15 cellular contexts compared by ENCODE assay signal in the genomic region with DNA sequence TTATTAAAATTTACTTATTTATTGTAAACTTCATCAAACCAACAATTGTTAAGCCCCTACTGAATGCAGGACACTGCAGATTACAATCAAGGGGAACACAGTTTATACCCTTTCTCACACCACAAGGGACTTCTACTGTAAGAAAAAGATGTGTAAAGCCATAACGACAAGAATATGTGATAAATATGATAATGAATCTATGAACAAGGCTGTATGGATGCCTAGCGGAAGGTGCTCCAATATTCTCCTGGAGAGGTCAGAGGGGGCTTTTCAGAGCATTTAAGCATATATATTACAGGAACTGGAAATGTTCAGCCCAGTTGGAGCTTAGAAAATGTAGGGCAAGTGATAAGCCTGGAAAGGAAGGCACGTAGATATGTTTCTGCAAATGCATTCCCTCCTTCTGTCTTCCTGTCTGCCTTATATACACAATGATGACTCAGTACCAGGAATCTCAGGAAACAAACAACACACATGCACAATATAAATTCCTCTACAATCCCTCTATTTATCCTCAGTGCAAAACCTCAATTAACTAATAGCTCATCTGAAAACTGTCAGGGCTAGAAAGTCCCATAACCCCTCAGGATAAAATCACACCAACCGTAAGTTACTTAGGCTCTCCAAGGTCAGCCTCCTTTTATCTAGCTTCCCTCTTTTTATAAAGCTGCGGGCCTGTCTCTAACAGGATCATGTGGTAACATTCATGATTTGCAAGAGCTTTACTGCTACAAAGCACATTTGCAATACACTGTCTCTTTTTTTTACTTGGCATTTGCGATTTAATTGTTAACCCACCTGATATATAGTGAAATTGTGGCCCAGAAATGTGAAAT.
A peak's percentile ranks its signal among the peaks of the same experiment; 100 is the strongest.
DNase-seq lines count a peak whose midpoint lies in the region; ATAC-seq, FAIRE-seq and TF ChIP-seq lines count a peak whose summit lies in the region.
"Had no signal": no experiment of that assay in that cellular context is flagged by ENCODE, and none has a peak within 500 bp of the region (broad histone marks: within the 10 kb centered on the region; RNA-seq: fewer than 3 reads in every experiment).

No MANE protein-coding gene starts in this region.

- H3K9me3 Mint-ChIP-seq in HFFc6 (no peaks in the 10 kb centered on the region), astrocyte (ENCODE audit: unreplicated experiment) (no peaks in the 10 kb centered on the region), GM23338 (no peaks in the 10 kb centered on the region)

- H3K9me3 ChIP-seq in A549 (no peaks in the 10 kb centered on the region), astrocyte (ENCODE audit: insufficient read depth, low read depth, low read length) (no peaks in the 10 kb centered on the region), hepatocyte (ENCODE audit: low read depth) (no peaks in the 10 kb centered on the region)
- H3K9me3 ChIP-seq: SJCRH30, tibial artery had no signal

- peaks cover 34% of the 10 kb centered on the region for H3K4me1 Mint-ChIP-seq in HFFc6 (ENCODE audit: low read depth)
- H3K4me1 Mint-ChIP-seq in astrocyte (ENCODE audit: low read depth, unreplicated experiment): peaks cover 12% of the 10 kb centered on the region
- H3K4me1 Mint-ChIP-seq in GM23338: no peaks in the 10 kb centered on the region

- no peak for TF ChIP-seq POLR2A in A549 (IDR thresholded peaks at IDR 0.05; ENCODE audit: low read length)

- H3K27ac Mint-ChIP-seq in HFFc6 (peak overlapping the region; percentile 65), astrocyte (ENCODE audit: unreplicated experiment) (peak overlapping the region; percentile 74), GM23338 (no peak overlapping the region)

- H3K4me2 ChIP-seq in A549: peak overlapping the region; percentile 61
- H3K4me2 ChIP-seq in astrocyte (ENCODE audit: low read length): peak overlapping the region; percentile 43
- H3K4me2 ChIP-seq in hepatocyte: peak overlapping the region; percentile 4
- no peak overlapping the region for H3K4me2 ChIP-seq in GM23338

- H3K9me2 ChIP-seq in hepatocyte (replicated peaks; ENCODE audit: insufficient read depth) (no peaks in the 10 kb centered on the region), GM23338 (ENCODE audit: insufficient read depth) (peaks cover 3% of the 10 kb centered on the region; the same call in 1 of the 2 replicates)

- no peak for FAIRE-seq in A549 (lab: Jason Lieb, UNC)
- FAIRE-seq in astrocyte (lab: Jason Lieb, UNC): peak; percentile 93
- FAIRE-seq: K562 had no signal

- peak overlapping the region; percentile 57 to 80 for H3K27ac ChIP-seq in A549
- peak overlapping the region; percentile 13 for H3K27ac ChIP-seq in astrocyte (ENCODE audit: low read depth, low read length)
- peak overlapping the region; percentile 69 for H3K27ac ChIP-seq in hepatocyte
- no peak overlapping the region for H3K27ac ChIP-seq in GM23338 (ENCODE audit: low read depth)
- H3K27ac ChIP-seq: SJCRH30, tibial artery had no signal

- H3K9ac ChIP-seq in astrocyte (ENCODE audit: low read length): no peak overlapping the region

- H4K20me1 ChIP-seq in astrocyte (ENCODE audit: insufficient read depth, low read length) (peaks cover 22% of the 10 kb centered on the region), hepatocyte (ENCODE audit: insufficient read depth, poor library complexity, severe bottlenecking) (no peaks in the 10 kb centered on the region), GM23338 (replicated peaks; ENCODE audit: insufficient read depth) (no peaks in the 10 kb centered on the region)

- H3K27me3 ChIP-seq in astrocyte (ENCODE audit: insufficient read depth, low read length) (no peaks in the 10 kb centered on the region), hepatocyte (no peaks in the 10 kb centered on the region), GM23338 (ENCODE audit: insufficient read depth) (no peaks in the 10 kb centered on the region)
- H3K27me3 ChIP-seq: SJCRH30, tibial artery had no signal

- H3K4me1 ChIP-seq in A549 (peaks cover 31% of the 10 kb centered on the region), astrocyte (ENCODE audit: insufficient read depth, low read length) (peaks cover 10% of the 10 kb centered on the region), hepatocyte (ENCODE audit: insufficient read depth) (peaks cover 24% of the 10 kb centered on the region), GM23338 (ENCODE audit: insufficient read depth) (no peaks in the 10 kb centered on the region)
- H3K4me1 ChIP-seq: SJCRH30 had no signal

- H3K4me3 Mint-ChIP-seq in HFFc6: peak overlapping the region; percentile 54
- H3K4me3 Mint-ChIP-seq in astrocyte (ENCODE audit: unreplicated experiment): no peak overlapping the region
- no peak overlapping the region for H3K4me3 Mint-ChIP-seq in GM23338

- H3K4me3 ChIP-seq in A549 (no peak overlapping the region), astrocyte (ENCODE audit: insufficient read depth, low read depth, low read length) (no peak overlapping the region), hepatocyte (no peak overlapping the region), GM23338 (no peak overlapping the region)
- H3K4me3 ChIP-seq: K562, SJCRH30, tibial artery had no signal

- ATAC-seq in A549: peak; percentile 93 to 96
- ATAC-seq in HG03565 (IDR thresholded peaks at IDR 0.05; ENCODE audit: unreplicated experiment): no peak
- no peak for ATAC-seq in GM21447 (IDR thresholded peaks at IDR 0.05; ENCODE audit: unreplicated experiment)
- ATAC-seq in GM18867 (IDR thresholded peaks at IDR 0.05; ENCODE audit: unreplicated experiment): no peak
- ATAC-seq in GM23338: no peak
- ATAC-seq: K562 had no signal

- DNase-seq in A549 (ENCODE audit: low read depth in 1 of 2, low spot score in 1 of 2): peak; percentile 10 to 69
- peak; percentile 57 for DNase-seq in HFFc6
- DNase-seq in astrocyte (ENCODE audit: low read depth): peak; percentile 70
- DNase-seq in hepatocyte (ENCODE audit: low spot score): peak; percentile 27
- DNase-seq in GM23338 (ENCODE audit: low spot score): no peak
- DNase-seq: activated CD4-positive, CD25-positive, alpha-beta regulatory T cell; DND-41; NCI-H187 treated with DMSO at 0.1 percent for 48 hours; NCI-H748 treated with DMSO at 0.1 percent for 48 hours; SJCRH30; tibial artery had no signal

- 13% methylated on average over 6 of the region's 6 CpGs for WGBS in A549 (ENCODE audit: missing lambda C conversion rate)
- 65% methylated on average over 6 of the region's 6 CpGs for WGBS in hepatocyte (ENCODE audit: low lambda C conversion rate, missing lambda C conversion rate)

- TF ChIP-seq RAD21 in A549 (conservative IDR thresholded peaks at IDR 0.05 in 1 of 2, IDR thresholded peaks at IDR 0.05 in 1 of 2): peak in 1 of 2 experiments; percentile 5; a peak in 1 of 5 replicates

- H3K79me2 ChIP-seq in astrocyte (ENCODE audit: insufficient read depth, low read length) (peaks cover 59% of the 10 kb centered on the region), hepatocyte (peaks cover 19% of the 10 kb centered on the region), GM23338 (replicated peaks; ENCODE audit: insufficient read depth) (no peaks in the 10 kb centered on the region)

- TF ChIP-seq EP300 in A549 (IDR thresholded peaks at IDR 0.05): peak; percentile 19 to 30; a peak in 2 of 5 replicates

- peaks cover 2% of the 10 kb centered on the region; the same call in 1 of the 2 replicates for H3K27me3 Mint-ChIP-seq in HFFc6 (ENCODE audit: insufficient read depth)
- H3K27me3 Mint-ChIP-seq in astrocyte (ENCODE audit: low read depth, unreplicated experiment): no peaks in the 10 kb centered on the region
- H3K27me3 Mint-ChIP-seq in GM23338 (ENCODE audit: insufficient read depth, low read depth, poor library complexity): no peaks in the 10 kb centered on the region

- TF ChIP-seq CTCF in A549 (IDR thresholded peaks at IDR 0.05) (no peak), HFFc6 (IDR thresholded peaks at IDR 0.05) (no peak), astrocyte (IDR thresholded peaks at IDR 0.05; ENCODE audit: insufficient read depth, low read depth, low read length) (no peak), hepatocyte (IDR thresholded peaks at IDR 0.05; ENCODE audit: poor library complexity) (no peak), GM23338 (conservative IDR thresholded peaks at IDR 0.05; ENCODE audit: low read depth in 2 of 2) (no peak)

- H2AFZ ChIP-seq in astrocyte (ENCODE audit: low read depth, low read length) (no peak overlapping the region), hepatocyte (no peak overlapping the region), GM23338 (no peak overlapping the region)

- peaks cover 28% of the 10 kb centered on the region for H3K36me3 Mint-ChIP-seq in HFFc6 (ENCODE audit: low read depth)
- H3K36me3 Mint-ChIP-seq in astrocyte (ENCODE audit: low read depth, unreplicated experiment): peaks cover 14% of the 10 kb centered on the region
- no peaks in the 10 kb centered on the region for H3K36me3 Mint-ChIP-seq in GM23338 (ENCODE audit: low read depth)

- POLR2A ChIA-PET in A549 (lab: Yijun Ruan, JAX): interaction anchor here (0.9 kb wide), 1 partner anchor 802 kb away, joined by 3 read pairs; a partner anchor contains a TSS

- H3K36me3 ChIP-seq in astrocyte (ENCODE audit: insufficient read depth, low read length) (peaks cover 5% of the 10 kb centered on the region), hepatocyte (replicated peaks; ENCODE audit: insufficient read depth, low read depth) (no peaks in the 10 kb centered on the region), GM23338 (ENCODE audit: insufficient read depth) (no peaks in the 10 kb centered on the region)
- H3K36me3 ChIP-seq: SJCRH30 had no signal

- CTCF ChIA-PET in A549 (lab: Yijun Ruan, JAX): interaction anchor here (0.8 to 2.1 kb wide), 4 partner anchors 16 to 408 kb away, joined by 3 to 7 read pairs (median 4); no protein-coding TSS in a partner anchor

- no peaks in the 10 kb centered on the region for H3F3A ChIP-seq in GM23338 (replicated peaks; ENCODE audit: low read depth)

TF ChIP-seq in A549, 52 proteins besides CTCF, POLR2A, EP300 and RAD21 (continues in another document):
- TF ChIP-seq GATA3 (IDR thresholded peaks at IDR 0.05; ENCODE audit: borderline replicate concordance): peak; percentile 75
- no peak for TF ChIP-seq ZNF302 (CRISPR knock-in tag; IDR thresholded peaks at IDR 0.05)
- TF ChIP-seq SREBF2 (IDR thresholded peaks at IDR 0.05): no peak
- peak; percentile 38; the same call in 1 of the 2 replicates for TF ChIP-seq FOSL2 (IDR thresholded peaks at IDR 0.05)
- TF ChIP-seq FOSL2 (CRISPR knock-in tag; IDR thresholded peaks at IDR 0.05): peak; percentile 84

TF ChIP-seq in GM23338, 12 proteins besides CTCF, POLR2A, EP300 and RAD21:
- no peak for TF ChIP-seq CREB1 (CRISPR knock-in tag; IDR thresholded peaks at IDR 0.05; ENCODE audit: low read depth)
- no peak for TF ChIP-seq JUNB (IDR thresholded peaks at IDR 0.05; ENCODE audit: unreplicated experiment)

Comparison
In these comparisons a context has a peak if more than half of its experiments do, and no peak if none do; other contexts are left out.
1. ATAC-seq: peak in A549 (2 of 2); none in HG03565 (single experiment), GM21447 (single experiment), GM18867 (single experiment) and GM23338 (single experiment).